In genomic region chr19:39906283-39906682, GRCh38 we compare ENCODE assay signal across 20 cellular contexts. TPM values are rescaled to one million over a fixed set of nuclear protein-coding genes. Genes with fewer than 3 reads are reported as not detected.
DNase-seq lines count a peak whose midpoint lies in the region; ATAC-seq, FAIRE-seq and TF ChIP-seq lines count a peak whose summit lies in the region.
"Had no signal": no experiment of that assay in that cellular context is flagged by ENCODE, and none has a peak within 500 bp of the region (broad histone marks: within the 10 kb centered on the region; RNA-seq: fewer than 3 reads in every experiment).

No MANE protein-coding gene starts in this region.

- H3K9ac ChIP-seq in Karpas-422 (ENCODE audit: low read length) (no peak overlapping the region), kidney (ENCODE audit: low read length in 2 of 2) (no peak overlapping the region)

- H3K27ac ChIP-seq in Karpas-422 (ENCODE audit: low read length) (no peak overlapping the region), kidney (ENCODE audit: low read depth in 2 of 2, low read length in 2 of 2) (no peak overlapping the region), osteoblast (ENCODE audit: low read depth, low read length) (no peak overlapping the region), suprapubic skin (no peak overlapping the region)
- H3K27ac ChIP-seq: 22Rv1, C4-2B, HL-60 had no signal

- H3K9me3 ChIP-seq in Karpas-422 (ENCODE audit: low read length) (no peaks in the 10 kb centered on the region), kidney (ENCODE audit: control insufficient read depth in 1 of 2, low read length in 2 of 2) (no peaks in the 10 kb centered on the region), osteoblast (ENCODE audit: low read depth, low read length) (no peaks in the 10 kb centered on the region), suprapubic skin (no peaks in the 10 kb centered on the region)

- no peak overlapping the region for H3K4me2 ChIP-seq in Karpas-422 (ENCODE audit: low read depth, low read length, poor library complexity, severe bottlenecking)
- H3K4me2 ChIP-seq in osteoblast (ENCODE audit: insufficient read depth, low read length), result no peak overlapping the region

- no peaks in the 10 kb centered on the region for H3K79me2 ChIP-seq in Karpas-422 (ENCODE audit: low read length)
- H3K79me2 ChIP-seq in osteoblast (ENCODE audit: insufficient read depth, low read length), result no peaks in the 10 kb centered on the region

- H3K4me1 ChIP-seq in Karpas-422 (ENCODE audit: low read length) (no peaks in the 10 kb centered on the region), kidney (ENCODE audit: control insufficient read depth in 1 of 2, insufficient read depth in 1 of 2, low read depth in 1 of 2, low read length in 2 of 2) (no peaks in the 10 kb centered on the region), osteoblast (ENCODE audit: insufficient read depth, low read length) (no peaks in the 10 kb centered on the region), suprapubic skin (no peaks in the 10 kb centered on the region)

- no peak for TF ChIP-seq EP300 in suprapubic skin (IDR thresholded peaks at IDR 0.05)

- H3K27ac Mint-ChIP-seq in activated CD8-positive, alpha-beta T cell treated with anti-CD3 and anti-CD28 coated beads, Interleukin-2, amount 10 ng/mL, durations not matched to agents 7 days and 5 days, result peak overlapping the region; percentile 6
- H3K27ac Mint-ChIP-seq in activated CD8-positive, alpha-beta T cell treated with anti-CD3 and anti-CD28 coated beads for 36 hours, result no peak overlapping the region
- H3K27ac Mint-ChIP-seq: CD4-positive, alpha-beta T cell; H9 had no signal

- WGBS in suprapubic skin, result 92% methylated on average over 6 of the region's 8 CpGs

- no peaks in the 10 kb centered on the region for H3K27me3 Mint-ChIP-seq in activated CD8-positive, alpha-beta T cell treated with anti-CD3 and anti-CD28 coated beads, Interleukin-2, amount 10 ng/mL, durations not matched to agents 7 days and 5 days (ENCODE audit: low read depth)
- no peaks in the 10 kb centered on the region for H3K27me3 Mint-ChIP-seq in activated CD8-positive, alpha-beta T cell treated with anti-CD3 and anti-CD28 coated beads for 36 hours
- H3K27me3 Mint-ChIP-seq: CD4-positive, alpha-beta T cell had no signal

- TF ChIP-seq POLR2A in GM12891 (IDR thresholded peaks at IDR 0.05; ENCODE audit: low read depth, low read length) (no peak), suprapubic skin (IDR thresholded peaks at IDR 0.05) (no peak)

- no peak overlapping the region for H3K4me3 Mint-ChIP-seq in activated CD8-positive, alpha-beta T cell treated with anti-CD3 and anti-CD28 coated beads, Interleukin-2, amount 10 ng/mL, durations not matched to agents 7 days and 5 days
- H3K4me3 Mint-ChIP-seq in activated CD8-positive, alpha-beta T cell treated with anti-CD3 and anti-CD28 coated beads for 36 hours, result no peak overlapping the region
- H3K4me3 Mint-ChIP-seq: CD4-positive, alpha-beta T cell; H9 had no signal

- H3K9me2 ChIP-seq in Karpas-422 (replicated peaks; ENCODE audit: insufficient read depth, low read length), result no peaks in the 10 kb centered on the region

- H3K36me3 Mint-ChIP-seq in activated CD8-positive, alpha-beta T cell treated with anti-CD3 and anti-CD28 coated beads, Interleukin-2, amount 10 ng/mL, durations not matched to agents 7 days and 5 days (ENCODE audit: low read depth), result no peaks in the 10 kb centered on the region
- peaks cover 2% of the 10 kb centered on the region for H3K36me3 Mint-ChIP-seq in activated CD8-positive, alpha-beta T cell treated with anti-CD3 and anti-CD28 coated beads for 36 hours (ENCODE audit: low read depth)

- H3K4me3 ChIP-seq in Karpas-422 (ENCODE audit: low read length) (no peak overlapping the region), kidney (ENCODE audit: low read length in 2 of 2) (no peak overlapping the region), osteoblast (ENCODE audit: insufficient read depth, low read length) (no peak overlapping the region), suprapubic skin (no peak overlapping the region)
- H3K4me3 ChIP-seq: A549 had no signal

- no peaks in the 10 kb centered on the region for H4K20me1 ChIP-seq in Karpas-422 (ENCODE audit: insufficient read depth, low read depth, low read length)
- H4K20me1 ChIP-seq in osteoblast (ENCODE audit: insufficient read depth, low read length), result no peaks in the 10 kb centered on the region

- TF ChIP-seq CTCF in activated CD8-positive, alpha-beta T cell treated with anti-CD3 and anti-CD28 coated beads for 36 hours (IDR thresholded peaks at IDR 0.05), result no peak
- no peak for TF ChIP-seq CTCF in kidney (IDR thresholded peaks at IDR 0.05; ENCODE audit: borderline replicate concordance, extremely low read depth, insufficient read depth)
- TF ChIP-seq CTCF in osteoblast (IDR thresholded peaks at IDR 0.05; ENCODE audit: extremely low read depth, low read depth, low read length), result no peak
- TF ChIP-seq CTCF in suprapubic skin (IDR thresholded peaks at IDR 0.05), result no peak

- CTCF ChIA-PET in activated CD8-positive, alpha-beta T cell treated with anti-CD3 and anti-CD28 coated beads, Interleukin-2, amount 10 ng/mL, durations not matched to agents 7 days and 5 days (lab: Charles Lee), result interaction anchor here (0.8 to 1.7 kb wide), 3 partner anchors 30 to 65 kb away, joined by 3 to 26 read pairs (median 5); partner anchors contain the start of gene PSMC4
- CTCF ChIA-PET in activated CD8-positive, alpha-beta T cell treated with anti-CD3 and anti-CD28 coated beads for 36 hours (lab: Charles Lee), result interaction anchor here (2.9 kb wide), 1 partner anchor 64 kb away, joined by 13 read pairs; the partner anchor contains the start of gene PSMC4

- H3K27me3 ChIP-seq in Karpas-422 (ENCODE audit: low read length), result no peaks in the 10 kb centered on the region
- H3K27me3 ChIP-seq in osteoblast (ENCODE audit: insufficient read depth, low read length), result no peaks in the 10 kb centered on the region
- H3K27me3 ChIP-seq in suprapubic skin, result no peaks in the 10 kb centered on the region

- no peak for DNase-seq in activated CD8-positive, alpha-beta T cell treated with anti-CD3 and anti-CD28 coated beads, Interleukin-2, amount 10 ng/mL, durations not matched to agents 7 days and 5 days
- no peak for DNase-seq in activated CD8-positive, alpha-beta T cell treated with anti-CD3 and anti-CD28 coated beads for 36 hours
- DNase-seq in Karpas-422 (peak; percentile 10), kidney (peak; percentile 15), osteoblast (ENCODE audit: insufficient read length, low spot score, missing footprints) (peak; percentile 29), GM12891 (ENCODE audit: insufficient read length, low spot score) (no peak), NCI-H345 (lab: John Stamatoyannopoulos, UW) (no peak), suprapubic skin (ENCODE audit: low spot score in 2 of 2) (no peak)
- DNase-seq: AML-193; CD4-positive, alpha-beta T cell; DMS153; DMS79 treated with DMSO at 0.1 percent for 48 hours; GF-D8; H9 had no signal

- no peak for ATAC-seq in activated CD8-positive, alpha-beta T cell treated with anti-CD3 and anti-CD28 coated beads, Interleukin-2, amount 10 ng/mL, durations not matched to agents 7 days and 5 days
- ATAC-seq in activated CD8-positive, alpha-beta T cell treated with anti-CD3 and anti-CD28 coated beads for 36 hours, result no peak
- ATAC-seq: A549 had no signal

- peaks cover 6% of the 10 kb centered on the region for H3K4me1 Mint-ChIP-seq in activated CD8-positive, alpha-beta T cell treated with anti-CD3 and anti-CD28 coated beads, Interleukin-2, amount 10 ng/mL, durations not matched to agents 7 days and 5 days (ENCODE audit: low read depth)
- H3K4me1 Mint-ChIP-seq in activated CD8-positive, alpha-beta T cell treated with anti-CD3 and anti-CD28 coated beads for 36 hours (ENCODE audit: low read depth), result peaks cover 8% of the 10 kb centered on the region
- H3K4me1 Mint-ChIP-seq: H9 had no signal

- intact Hi-C loops in activated CD8-positive, alpha-beta T cell treated with anti-CD3 and anti-CD28 coated beads for 36 hours (cut with micrococcal nuclease), result no loop called here
- intact Hi-C loops in kidney (cut with DNase I), result no loop called here

- no peaks in the 10 kb centered on the region for H3K9me3 Mint-ChIP-seq in activated CD8-positive, alpha-beta T cell treated with anti-CD3 and anti-CD28 coated beads, Interleukin-2, amount 10 ng/mL, durations not matched to agents 7 days and 5 days (ENCODE audit: insufficient read depth)
- H3K9me3 Mint-ChIP-seq in activated CD8-positive, alpha-beta T cell treated with anti-CD3 and anti-CD28 coated beads for 36 hours, result no peaks in the 10 kb centered on the region
- H3K9me3 Mint-ChIP-seq: CD4-positive, alpha-beta T cell had no signal

- POLR2A ChIA-PET in activated CD8-positive, alpha-beta T cell treated with anti-CD3 and anti-CD28 coated beads, Interleukin-2, amount 10 ng/mL, durations not matched to agents 7 days and 5 days (lab: Charles Lee), result no interaction called here
- POLR2A ChIA-PET in activated CD8-positive, alpha-beta T cell treated with anti-CD3 and anti-CD28 coated beads for 36 hours (lab: Charles Lee), result no interaction called here

- H2AFZ ChIP-seq in Karpas-422 (ENCODE audit: low read length), result no peak overlapping the region
- no peak overlapping the region for H2AFZ ChIP-seq in osteoblast (ENCODE audit: low read length)

- H3K36me3 ChIP-seq in Karpas-422 (ENCODE audit: insufficient read depth, low read length) (no peaks in the 10 kb centered on the region), kidney (ENCODE audit: control insufficient read depth in 1 of 2, insufficient read depth in 2 of 2, low read length in 2 of 2) (no peaks in the 10 kb centered on the region), osteoblast (ENCODE audit: insufficient read depth, low read length) (no peaks in the 10 kb centered on the region), suprapubic skin (no peaks in the 10 kb centered on the region)

- FAIRE-seq in kidney (lab: Jason Lieb, UNC) (no peak), GM12891 (lab: Jason Lieb, UNC) (no peak)
- FAIRE-seq: GM19239, H1 had no signal

TF ChIP-seq in GM12891, 5 proteins besides CTCF, POLR2A, EP300 and RAD21:
- TF ChIP-seq PAX5 (IDR thresholded peaks at IDR 0.05; ENCODE audit: insufficient read depth, low read length, severe bottlenecking), result no peak
- TF ChIP-seq POLR2AphosphoS5 (IDR thresholded peaks at IDR 0.05; ENCODE audit: low read depth, low read length), result no peak
- no peak for TF ChIP-seq SPI1 (IDR thresholded peaks at IDR 0.05; ENCODE audit: low read depth, low read length)
- no peak for TF ChIP-seq TAF1 (IDR thresholded peaks at IDR 0.05; ENCODE audit: low read depth, low read length)
- no peak for TF ChIP-seq POU2F2 (IDR thresholded peaks at IDR 0.05; ENCODE audit: low read depth, low read length)

RNA-seq across cellular contexts. Expression of gene FCGBP, which starts 28.2 kb away (rescaled TPM):
- total RNA-seq in activated CD8-positive, alpha-beta T cell treated with anti-CD3 and anti-CD28 coated beads, Interleukin-2, amount 10 ng/mL, durations not matched to agents 7 days and 5 days, result 1 to 10 TPM; 5.8 to 6.2 TPM
- total RNA-seq in activated CD8-positive, alpha-beta T cell treated with anti-CD3 and anti-CD28 coated beads for 36 hours, result 1 to 10 TPM; 4.8 to 6.9 TPM
- 0.32 TPM in 1 of 2 replicates, not detected in the other for total RNA-seq in Karpas-422 (2014; rRNA removed; shearing (Covaris generic); ENCODE audit: low replicate concordance)
- total RNA-seq in kidney, result 51.7 TPM
- 7.6 TPM for polyA plus RNA-seq in kidney (ENCODE audit: insufficient read depth, low read depth, low replicate concordance)
- total RNA-seq in osteoblast, result under 0.01 TPM in 2 replicates
- 0.72 TPM for polyA plus RNA-seq in GM12891 (2012; ENCODE audit: low read depth, missing spikeins)
- total RNA-seq in suprapubic skin, result 100 to 1,000 TPM; 114 to 314 (median 246) TPM

Comparison
In these comparisons a context has a peak if more than half of its experiments do, and no peak if none do; other contexts are left out.
1. DNase-seq: peak in Karpas-422 (single experiment), kidney (single experiment) and osteoblast (single experiment); none in activated CD8-positive, alpha-beta T cell treated with anti-CD3 and anti-CD28 coated beads, Interleukin-2, amount 10 ng/mL, durations not matched to agents 7 days and 5 days (single experiment), activated CD8-positive, alpha-beta T cell treated with anti-CD3 and anti-CD28 coated beads for 36 hours (single experiment), GM12891 (single experiment), NCI-H345 (single experiment) and suprapubic skin (0 of 2).